In genomic region chr18:48031011-48031480, GRCh38 we compare ENCODE assay signal across 8 cellular contexts.
A peak's percentile ranks its signal among the peaks of the same experiment; 100 is the strongest.
DNase-seq lines count a peak whose midpoint lies in the region; ATAC-seq and TF ChIP-seq lines count a peak whose summit lies in the region.

No MANE protein-coding gene starts in this region.

- H3K4me1 Mint-ChIP-seq in endodermal cell, result peaks cover 22% of the 10 kb centered on the region

- H3K27ac ChIP-seq in Peyer's patch (no peak overlapping the region), endodermal cell (ENCODE audit: low read depth, low read length) (no peak overlapping the region)

- H3K4me3 ChIP-seq in Peyer's patch (no peak overlapping the region), endodermal cell (ENCODE audit: low read length) (no peak overlapping the region)

- no peak for ATAC-seq in HG03469 (IDR thresholded peaks at IDR 0.05; ENCODE audit: unreplicated experiment)
- no peak for ATAC-seq in GM19035 (IDR thresholded peaks at IDR 0.05; ENCODE audit: unreplicated experiment)
- ATAC-seq in GM19395 (IDR thresholded peaks at IDR 0.05; ENCODE audit: unreplicated experiment), result no peak

- no peaks in the 10 kb centered on the region for H3K36me3 ChIP-seq in Peyer's patch
- no peaks in the 10 kb centered on the region for H3K36me3 ChIP-seq in endodermal cell (ENCODE audit: control insufficient read depth, insufficient read depth, low read length)

- H3K27me3 ChIP-seq in Peyer's patch (no peaks in the 10 kb centered on the region), endodermal cell (ENCODE audit: control insufficient read depth, insufficient read depth, low read length, poor library complexity, severe bottlenecking) (no peaks in the 10 kb centered on the region)

- H3K9me3 Mint-ChIP-seq in endodermal cell, result no peaks in the 10 kb centered on the region

- H3K9me3 ChIP-seq in Peyer's patch (no peaks in the 10 kb centered on the region), endodermal cell (ENCODE audit: control insufficient read depth, low read length) (no peaks in the 10 kb centered on the region)

- no peaks in the 10 kb centered on the region for H3K27me3 Mint-ChIP-seq in endodermal cell (ENCODE audit: insufficient read depth)

- DNase-seq in ELR (ENCODE audit: low read depth) (peak; percentile 67), LoVo (ENCODE audit: low spot score) (peak; percentile 62), Peyer's patch (peak in 1 of 3 donors; percentile 74), endodermal cell (peak; percentile 87), midbrain (lab: John Stamatoyannopoulos, UW) (peak; percentile 60)

- 49% methylated on average over 1 of the region's 1 CpG; no CpG with 5 or more reads in 1 of the 2 experiments for WGBS in endodermal cell (ENCODE audit: insufficient coverage in 1 of 2, insufficient read length in 1 of 2), 2 experiments

- peak overlapping the region; percentile 21 for H3K27ac Mint-ChIP-seq in endodermal cell

- H3K4me1 ChIP-seq in Peyer's patch (no peaks in the 10 kb centered on the region), endodermal cell (ENCODE audit: control insufficient read depth, insufficient read depth, low read length) (peaks cover 9% of the 10 kb centered on the region)

- H3K4me3 Mint-ChIP-seq in endodermal cell, result no peak overlapping the region

- H3K9ac ChIP-seq in endodermal cell (ENCODE audit: extremely low read depth, low read length, poor library complexity, severe bottlenecking), result no peak overlapping the region

- TF ChIP-seq POLR2A in Peyer's patch (IDR thresholded peaks at IDR 0.05), result no peak

- TF ChIP-seq CTCF in Peyer's patch (IDR thresholded peaks at IDR 0.05) (peak in 4 of 6 experiments; percentile 52 to 86 (median 83)), endodermal cell (conservative IDR thresholded peaks at IDR 0.05) (peak; percentile 89)

- H3K36me3 Mint-ChIP-seq in endodermal cell (ENCODE audit: low read depth), result no peaks in the 10 kb centered on the region
